18 cellular contexts compared by ENCODE assay signal in the genomic region with DNA sequence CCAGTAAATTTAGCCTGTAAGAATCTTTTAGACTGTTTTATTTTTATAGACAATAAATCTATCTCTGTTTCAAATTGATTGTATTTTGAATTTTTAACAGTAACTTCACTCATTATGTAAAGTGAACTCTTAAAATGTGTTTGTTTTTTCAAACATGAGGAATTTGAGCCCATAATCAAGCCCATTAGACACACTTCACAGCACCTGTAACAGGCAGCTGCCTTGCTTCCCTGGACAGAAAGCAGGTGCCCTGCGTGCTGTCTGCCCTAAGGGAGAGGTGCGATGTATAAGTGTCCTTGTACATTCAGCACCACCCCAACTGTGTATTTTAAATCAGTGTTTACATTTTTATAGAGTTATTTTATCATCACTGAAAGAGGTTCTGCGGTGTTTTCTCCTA.
DNase-seq lines count a peak whose midpoint lies in the region; ATAC-seq and TF ChIP-seq lines count a peak whose summit lies in the region.
"Had no signal": no experiment of that assay in that cellular context is flagged by ENCODE, and none has a peak within 500 bp of the region (broad histone marks: within the 10 kb centered on the region; RNA-seq: fewer than 3 reads in every experiment).

No MANE protein-coding gene starts in this region.

- POLR2A ChIA-PET in HEK293T (lab: Yijun Ruan, JAX), result no interaction called here

- no peak overlapping the region for H3K27ac Mint-ChIP-seq in osteocyte (ENCODE audit: unreplicated experiment)
- H3K27ac Mint-ChIP-seq: T-helper 17 cell had no signal

- CTCF ChIA-PET in HEK293T (lab: Yijun Ruan, JAX), result no interaction called here

- H3K4me1 ChIP-seq in left ventricle myocardium inferior (peaks cover 8% of the 10 kb centered on the region), ascending aorta (no peaks in the 10 kb centered on the region)

- H3K4me1 Mint-ChIP-seq in osteocyte (ENCODE audit: unreplicated experiment), result no peaks in the 10 kb centered on the region

- H3K36me3 Mint-ChIP-seq in osteocyte (ENCODE audit: unreplicated experiment), result no peaks in the 10 kb centered on the region

- H3K9me3 ChIP-seq in left ventricle myocardium inferior (replicated peaks), result peaks cover 11% of the 10 kb centered on the region
- no peaks in the 10 kb centered on the region for H3K9me3 ChIP-seq in ascending aorta

- H3K36me3 ChIP-seq in left ventricle myocardium inferior, result no peaks in the 10 kb centered on the region
- no peaks in the 10 kb centered on the region for H3K36me3 ChIP-seq in ascending aorta
- H3K36me3 ChIP-seq: BLaER1 treated with 17β-estradiol and CSF1 and Interleukin-3, amounts not matched to agents 10 nM and 100 nM had no signal

- peaks cover 4% of the 10 kb centered on the region for H3K9me3 Mint-ChIP-seq in osteocyte (ENCODE audit: unreplicated experiment)

- TF ChIP-seq CTCF in left ventricle myocardium inferior (IDR thresholded peaks at IDR 0.05; ENCODE audit: borderline replicate concordance), result no peak
- no peak for TF ChIP-seq CTCF in ascending aorta (IDR thresholded peaks at IDR 0.05)
- no peak for TF ChIP-seq CTCF in osteocyte (IDR thresholded peaks at IDR 0.05)

- DNase-seq in left ventricle myocardium inferior, result no peak
- DNase-seq in left ventricle myocardium superior, result no peak
- peak; percentile 49 to 89 for DNase-seq in NCI-H2081 (lab: John Stamatoyannopoulos, UW)
- DNase-seq in NCI-H510A treated with DMSO at 0.1 percent for 48 hours (lab: John Stamatoyannopoulos, UW), result peak; percentile 65
- DNase-seq in ascending aorta (ENCODE audit: low spot score in 2 of 2), result no peak
- DNase-seq in osteocyte (ENCODE audit: extremely low spot score, unreplicated experiment), result no peak
- DNase-seq in HUDEP-2 (lab: John Stamatoyannopoulos, UW; ENCODE audit: unreplicated experiment in 76 of 76), result no peak
- DNase-seq in HEK293T (ENCODE audit: extremely low spot score), result no peak
- DNase-seq: 8988T, DMS53, H9, NCI-H2171, NCI-H524 treated with DMSO at 0.1 percent for 48 hours, T-helper 17 cell had no signal

- H3K4me3 ChIP-seq in left ventricle myocardium inferior, result no peak overlapping the region
- no peak overlapping the region for H3K4me3 ChIP-seq in ascending aorta
- H3K4me3 ChIP-seq: BLaER1 treated with 17β-estradiol and CSF1 and Interleukin-3, amounts not matched to agents 10 nM and 100 nM; GM12878 had no signal

- H3K4me3 Mint-ChIP-seq in osteocyte (ENCODE audit: unreplicated experiment), result no peak overlapping the region
- H3K4me3 Mint-ChIP-seq: H9, T-helper 17 cell had no signal

- no peaks in the 10 kb centered on the region for H3K27me3 Mint-ChIP-seq in osteocyte (ENCODE audit: unreplicated experiment)
- H3K27me3 Mint-ChIP-seq: T-helper 17 cell had no signal

- intact Hi-C loops in left ventricle myocardium inferior (cut with micrococcal nuclease), result no loop called here
- intact Hi-C loops in left ventricle myocardium superior (cut with micrococcal nuclease), result no loop called here
- intact Hi-C loops in ascending aorta (cut with DNase I), result no loop called here

- H3K27ac ChIP-seq in left ventricle myocardium inferior (replicated peaks) (peak overlapping the region; percentile 76), ascending aorta (no peak overlapping the region)
- H3K27ac ChIP-seq: BLaER1 treated with 17β-estradiol and CSF1 and Interleukin-3, amounts not matched to agents 10 nM and 100 nM had no signal

- ATAC-seq in left ventricle myocardium superior, result no peak
- ATAC-seq: GM12878, Panc1, Right ventricle myocardium inferior, T-helper 17 cell had no signal

- peaks cover 14% of the 10 kb centered on the region for H3K27me3 ChIP-seq in left ventricle myocardium inferior (ENCODE audit: low read depth)
- no peaks in the 10 kb centered on the region for H3K27me3 ChIP-seq in ascending aorta

TF ChIP-seq in HEK293T, 16 proteins besides CTCF, POLR2A, EP300 and RAD21:
- TF ChIP-seq L3MBTL2 (conservative IDR thresholded peaks at IDR 0.05), result no peak
- no peak for TF ChIP-seq SP1 (IDR thresholded peaks at IDR 0.05)
- no peak for TF ChIP-seq FOXA1 (IDR thresholded peaks at IDR 0.05)
- no peak for TF ChIP-seq BHLHE40 (IDR thresholded peaks at IDR 0.05; ENCODE audit: borderline replicate concordance)
- no peak for TF ChIP-seq TARDBP (IDR thresholded peaks at IDR 0.05)
- no peak for TF ChIP-seq PKNOX1 (IDR thresholded peaks at IDR 0.05)
- no peak for TF ChIP-seq NFRKB (IDR thresholded peaks at IDR 0.05)
- no peak for TF ChIP-seq ARNT (IDR thresholded peaks at IDR 0.05)
- no peak for TF ChIP-seq FOXM1 (IDR thresholded peaks at IDR 0.05; ENCODE audit: borderline replicate concordance)

Comparison
In these comparisons a context has a peak if more than half of its experiments do, and no peak if none do; other contexts are left out.
1. DNase-seq: peak in NCI-H2081 (2 of 2) and NCI-H510A treated with DMSO at 0.1 percent for 48 hours (single experiment); none in left ventricle myocardium inferior (single experiment), left ventricle myocardium superior (single experiment), ascending aorta (0 of 2), osteocyte (single experiment), HUDEP-2 (0 of 76) and HEK293T (single experiment).